Comparison of ENCODE assay signal across 8 cellular contexts in genomic region chr2:46943881-46944798, GRCh38. TPM values are rescaled to one million over a fixed set of nuclear protein-coding genes. Genes with fewer than 3 reads are reported as not detected.
DNase-seq lines count a peak whose midpoint lies in the region; ATAC-seq and TF ChIP-seq lines count a peak whose summit lies in the region.

No MANE protein-coding gene starts in this region.

- TF ChIP-seq RAD21 in SK-N-SH (IDR thresholded peaks at IDR 0.05; ENCODE audit: low read length) = no peak

- peak overlapping the region; percentile 5 for H3K4me3 ChIP-seq in CD8-positive, alpha-beta T cell (ENCODE audit: low read depth, low read length)
- H3K4me3 ChIP-seq in coronary artery (peak overlapping the region; percentile 84), SK-N-SH (ENCODE audit: low read depth in 2 of 2, low read length in 1 of 2) (no peak overlapping the region; a peak in 1 of 4 replicates)

- peak overlapping the region; percentile 95 for H3K4me3 Mint-ChIP-seq in CD8-positive, alpha-beta T cell
- no peak overlapping the region for H3K4me3 Mint-ChIP-seq in glutamatergic neuron (ENCODE audit: unreplicated experiment)

- H3K27ac ChIP-seq in CD8-positive, alpha-beta T cell (ENCODE audit: low read depth, low read length) = peak overlapping the region; percentile 40
- H3K27ac ChIP-seq in coronary artery = peak overlapping the region in 1 of 2 donors; percentile 96
- no peak overlapping the region for H3K27ac ChIP-seq in SK-N-SH (ENCODE audit: low read depth in 2 of 2, low read length in 1 of 2)

- no peak overlapping the region for H2AFZ ChIP-seq in SK-N-SH (ENCODE audit: low read depth)

- peak; percentile 12 to 74 (median 57) for DNase-seq in CD8-positive, alpha-beta T cell
- DNase-seq in T-helper 2 cell (peak in 4 of 5 experiments; percentile 51 to 92 (median 69)), coronary artery (ENCODE audit: low spot score) (no peak), SK-N-SH (no peak), glutamatergic neuron (no peak), NCI-H446 (lab: John Stamatoyannopoulos, UW) (no peak)
- peak; percentile 76 for DNase-seq in stimulated activated naive CD8-positive, alpha-beta T cell treated with anti-CD3 and anti-CD28 coated beads, Interleukin-15, Interleukin-2, amounts not matched to agents 100 U/mL and 50 U/mL, for 24 hours

- peak; percentile 62 for ATAC-seq in CD8-positive, alpha-beta T cell
- ATAC-seq in HG02571 (IDR thresholded peaks at IDR 0.05; ENCODE audit: unreplicated experiment) = peak; percentile 30
- ATAC-seq in stimulated activated naive CD8-positive, alpha-beta T cell treated with anti-CD3 and anti-CD28 coated beads, Interleukin-15, Interleukin-2, amounts not matched to agents 100 U/mL and 50 U/mL, for 24 hours = peak; percentile 78

- WGBS in SK-N-SH (ENCODE audit: low lambda C conversion rate) = 94% methylated on average over 9 of the region's 9 CpGs

- H3K27me3 ChIP-seq in CD8-positive, alpha-beta T cell (ENCODE audit: insufficient read depth, low read length) = no peaks in the 10 kb centered on the region
- H3K27me3 ChIP-seq in SK-N-SH (ENCODE audit: insufficient read depth) = no peaks in the 10 kb centered on the region

- no peak for TF ChIP-seq EP300 in SK-N-SH (IDR thresholded peaks at IDR 0.05; ENCODE audit: borderline replicate concordance in 1 of 2, low read depth in 1 of 2, low read length in 1 of 2)

- no peaks in the 10 kb centered on the region for H4K20me1 ChIP-seq in SK-N-SH (ENCODE audit: insufficient read depth)

- no peak overlapping the region for H3K9ac ChIP-seq in SK-N-SH

- peaks cover 17% of the 10 kb centered on the region for H3K36me3 Mint-ChIP-seq in CD8-positive, alpha-beta T cell
- H3K36me3 Mint-ChIP-seq in glutamatergic neuron (ENCODE audit: unreplicated experiment) = peaks cover 4% of the 10 kb centered on the region

- H3K79me2 ChIP-seq in SK-N-SH (ENCODE audit: insufficient read depth) = peaks cover 74% of the 10 kb centered on the region

- H3K4me1 ChIP-seq in CD8-positive, alpha-beta T cell (ENCODE audit: insufficient read depth, low read length) = peaks cover 50% of the 10 kb centered on the region
- peaks cover 10 to 12% of the 10 kb centered on the region in 2 experiments; a peak in 2 of 4 replicates for H3K4me1 ChIP-seq in SK-N-SH (ENCODE audit: control insufficient read depth in 1 of 2, insufficient read depth in 2 of 2, low read depth in 1 of 2, low read length in 1 of 2)

- intact Hi-C loops in CD8-positive, alpha-beta T cell (cut with DNase I, micrococcal nuclease) = no loop called here

- H3K4me2 ChIP-seq in SK-N-SH = no peak overlapping the region; the same call in 1 of the 2 replicates

- TF ChIP-seq CTCF in CD8-positive, alpha-beta T cell (IDR thresholded peaks at IDR 0.05) = no peak
- no peak for TF ChIP-seq CTCF in coronary artery (IDR thresholded peaks at IDR 0.05)
- TF ChIP-seq CTCF in SK-N-SH (IDR thresholded peaks at IDR 0.05) = no peak
- no peak for TF ChIP-seq CTCF in glutamatergic neuron (IDR thresholded peaks at IDR 0.05; ENCODE audit: partially characterized antibody, unreplicated experiment)

- no peaks in the 10 kb centered on the region for H3K9me2 ChIP-seq in SK-N-SH

- no peaks in the 10 kb centered on the region for H3K9me3 Mint-ChIP-seq in CD8-positive, alpha-beta T cell
- H3K9me3 Mint-ChIP-seq in glutamatergic neuron (ENCODE audit: unreplicated experiment) = peaks cover 6% of the 10 kb centered on the region

- no peaks in the 10 kb centered on the region for H3K27me3 Mint-ChIP-seq in CD8-positive, alpha-beta T cell (ENCODE audit: low read depth)
- peaks cover 11% of the 10 kb centered on the region for H3K27me3 Mint-ChIP-seq in glutamatergic neuron (ENCODE audit: unreplicated experiment)

- peaks cover 11% of the 10 kb centered on the region for H3F3A ChIP-seq in SK-N-SH (replicated peaks; ENCODE audit: insufficient read depth)

- CTCF ChIA-PET in CD8-positive, alpha-beta T cell (lab: Charles Lee) = interaction anchor here (0.9 to 1.2 kb wide), 4 partner anchors 22 to 229 kb away, joined by 3 read pairs; no protein-coding TSS in a partner anchor
- CTCF ChIA-PET in SK-N-SH (lab: Yijun Ruan, JAX) = interaction anchor here (0.7 to 2.4 kb wide), 3 partner anchors 14 to 444 kb away, joined by 3 to 6 read pairs (median 3); no protein-coding TSS in a partner anchor

- H3K4me1 Mint-ChIP-seq in CD8-positive, alpha-beta T cell (ENCODE audit: low read depth) = peaks cover 75% of the 10 kb centered on the region
- peaks cover 3% of the 10 kb centered on the region for H3K4me1 Mint-ChIP-seq in glutamatergic neuron (ENCODE audit: low read depth, unreplicated experiment)

- no peaks in the 10 kb centered on the region for H3K9me3 ChIP-seq in CD8-positive, alpha-beta T cell (ENCODE audit: low read length)
- no peaks in the 10 kb centered on the region for H3K9me3 ChIP-seq in SK-N-SH

- POLR2A ChIA-PET in CD8-positive, alpha-beta T cell (lab: Charles Lee) = interaction anchor here (0.9 to 1.4 kb wide), 3 partner anchors 11 to 35 kb away, joined by 3 to 5 read pairs (median 3); no protein-coding TSS in a partner anchor
- POLR2A ChIA-PET in SK-N-SH (lab: Yijun Ruan, JAX) = interaction anchor here (1.4 kb wide), 1 partner anchor 28 kb away, joined by 4 read pairs; the partner anchor contains the start of gene MCFD2

- H3K27ac Mint-ChIP-seq in CD8-positive, alpha-beta T cell = peak overlapping the region; percentile 98
- H3K27ac Mint-ChIP-seq in glutamatergic neuron (ENCODE audit: unreplicated experiment) = no peak overlapping the region

- no peaks in the 10 kb centered on the region for H3K36me3 ChIP-seq in CD8-positive, alpha-beta T cell (ENCODE audit: insufficient read depth, low read length)
- peaks cover 0 to 19% of the 10 kb centered on the region in 2 experiments for H3K36me3 ChIP-seq in SK-N-SH (replicated peaks in 1 of 2; ENCODE audit: control insufficient read depth in 1 of 2, insufficient read depth in 2 of 2, low read length in 1 of 2)

TF ChIP-seq in SK-N-SH, 30 proteins besides CTCF, POLR2A, EP300 and RAD21:
- TF ChIP-seq, protein P1, sequence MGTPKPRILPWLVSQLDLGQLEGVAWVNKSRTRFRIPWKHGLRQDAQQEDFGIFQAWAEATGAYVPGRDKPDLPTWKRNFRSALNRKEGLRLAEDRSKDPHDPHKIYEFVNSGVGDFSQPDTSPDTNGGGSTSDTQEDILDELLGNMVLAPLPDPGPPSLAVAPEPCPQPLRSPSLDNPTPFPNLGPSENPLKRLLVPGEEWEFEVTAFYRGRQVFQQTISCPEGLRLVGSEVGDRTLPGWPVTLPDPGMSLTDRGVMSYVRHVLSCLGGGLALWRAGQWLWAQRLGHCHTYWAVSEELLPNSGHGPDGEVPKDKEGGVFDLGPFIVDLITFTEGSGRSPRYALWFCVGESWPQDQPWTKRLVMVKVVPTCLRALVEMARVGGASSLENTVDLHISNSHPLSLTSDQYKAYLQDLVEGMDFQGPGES (IDR thresholded peaks at IDR 0.05; ENCODE audit: low read depth, low read length) = no peak
- TF ChIP-seq JUND (IDR thresholded peaks at IDR 0.05) = no peak

RNA-seq across cellular contexts. Expression of gene TTC7A, which starts 3.1 kb away (rescaled TPM):
- total RNA-seq in CD8-positive, alpha-beta T cell = 10 to 100 TPM; 53.7 to 53.8 TPM
- polyA plus RNA-seq in SK-N-SH (2012; rRNA removed) = 9.3 and 12.8 TPM in 2 replicates
- 5.3 and 7.9 TPM in 2 replicates for polyA plus RNA-seq in SK-N-SH (2012; cell fraction: cytosol; rRNA removed)
- 45.7 and 49.6 TPM in 2 replicates for polyA plus RNA-seq in SK-N-SH (2012; cell fraction: nucleus; rRNA removed)
- total RNA-seq in glutamatergic neuron (ENCODE audit: unreplicated experiment) = 4.2 TPM

RNA-seq across cellular contexts. Expression of gene MCFD2, which starts 28.5 kb away (rescaled TPM):
- total RNA-seq in CD8-positive, alpha-beta T cell = 10 to 100 TPM; 35.5 to 40.3 TPM
- polyA plus RNA-seq in SK-N-SH (2012; rRNA removed) = 88.2 and 123 TPM in 2 replicates
- polyA plus RNA-seq in SK-N-SH (2012; cell fraction: cytosol; rRNA removed) = 123 and 126 TPM in 2 replicates
- 41.1 and 69.7 TPM in 2 replicates for polyA plus RNA-seq in SK-N-SH (2012; cell fraction: nucleus; rRNA removed)
- total RNA-seq in glutamatergic neuron (ENCODE audit: unreplicated experiment) = 33.0 TPM

Comparison
In these comparisons a context has a peak if more than half of its experiments do, and no peak if none do; other contexts are left out.
1. DNase-seq: peak in CD8-positive, alpha-beta T cell (7 of 7), T-helper 2 cell (4 of 5) and stimulated activated naive CD8-positive, alpha-beta T cell treated with anti-CD3 and anti-CD28 coated beads, Interleukin-15, Interleukin-2, amounts not matched to agents 100 U/mL and 50 U/mL, for 24 hours (single experiment); none in coronary artery (single experiment), SK-N-SH (single experiment), glutamatergic neuron (single experiment) and NCI-H446 (0 of 2).
2. H3K4me3 ChIP-seq: peak in CD8-positive, alpha-beta T cell (single experiment) and coronary artery (single experiment); none in SK-N-SH (0 of 2).
3. RNA of gene TTC7A, which starts 3.1 kb away (total RNA-seq): 53.7 to 53.8 TPM in CD8-positive, alpha-beta T cell; 4.2 TPM in glutamatergic neuron (single experiment); every median in the first group is over 10 times any median in the second.
4. Peak in every context shown above with its lines, with median percentiles within 50 percentile points of each other: ATAC-seq.